In the genomic region with DNA sequence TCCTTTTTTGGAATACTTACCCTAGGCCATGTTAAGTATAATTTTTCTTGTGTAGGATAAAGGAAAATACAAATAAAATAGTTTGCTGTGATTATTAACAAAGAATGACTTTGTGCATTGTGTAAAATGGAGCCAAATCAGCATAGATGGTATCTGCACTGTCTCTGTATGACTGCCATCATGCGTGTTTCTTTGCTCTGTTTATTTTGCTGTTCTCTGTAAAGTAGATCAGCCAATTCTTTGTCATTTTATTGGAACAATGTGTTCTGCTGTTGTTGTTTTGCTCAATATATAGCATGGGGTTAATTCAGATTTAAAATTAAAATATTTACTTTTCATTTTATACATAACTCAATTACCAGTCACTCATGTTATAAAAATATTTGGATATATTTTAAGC, we compare ENCODE assay signal across 18 cellular contexts.
"Had no signal": no experiment of that assay in that cellular context is flagged by ENCODE, and none has a peak within 500 bp of the region (broad histone marks: within the 10 kb centered on the region; RNA-seq: fewer than 3 reads in every experiment).

No MANE protein-coding gene starts in this region.

- H3K9me3 ChIP-seq: MG63, SJSA1 had no signal

- H3K36me3 ChIP-seq: MG63, SJSA1 had no signal

- H3K27me3 ChIP-seq: MG63, SJSA1 had no signal

- H3K4me3 ChIP-seq: MG63, SJSA1 had no signal

- H3K27ac ChIP-seq: SJSA1 had no signal

- DNase-seq: KBM-7, MG63, NCI-H1092 treated with DMSO at 0.1 percent for 48 hours, NCI-H1436, NCI-H187, NCI-H2029, NCI-H2081 treated with DMSO at 0.1 percent for 48 hours, NCI-H2171, NCI-H226, NCI-H446, NCI-H510A, NCI-H524 treated with DMSO at 0.1 percent for 48 hours, NCI-H69, NCI-H774, Right ventricle myocardium superior, RPMI8226, SIG-M5 had no signal

- H3K4me1 ChIP-seq: SJSA1 had no signal
